19 cellular contexts compared by ENCODE assay signal in the genomic region with DNA sequence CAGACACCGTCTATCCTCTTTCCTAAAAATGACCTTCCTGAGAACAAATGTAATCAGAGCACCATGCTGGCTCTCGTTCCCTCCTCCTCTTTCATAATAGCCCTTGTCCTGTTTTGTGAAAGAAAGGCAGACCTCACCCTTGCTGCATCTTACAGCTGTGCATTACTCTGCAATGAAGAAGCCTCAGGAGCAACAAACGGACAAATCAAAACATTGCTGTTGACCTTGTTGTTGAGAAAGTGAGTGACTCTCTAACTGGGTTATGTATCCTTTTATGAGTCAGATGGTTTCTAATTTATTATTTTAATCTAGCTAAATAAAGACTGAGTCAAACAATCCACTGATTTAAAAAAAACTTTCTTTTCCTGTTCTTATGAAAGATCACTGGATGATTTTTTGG.
DNase-seq lines count a peak whose midpoint lies in the region; FAIRE-seq and TF ChIP-seq lines count a peak whose summit lies in the region.
"Had no signal": no experiment of that assay in that cellular context is flagged by ENCODE, and none has a peak within 500 bp of the region (broad histone marks: within the 10 kb centered on the region; RNA-seq: fewer than 3 reads in every experiment).

No MANE protein-coding gene starts in this region.

- peak; percentile 4 for FAIRE-seq in HTR-8/SVneo (lab: Jason Lieb, UNC)

- no TSS peak for BruUV-seq in OCI-LY7 (replicated peaks; lab: Mats Ljungman, UMichigan)

- CTCF ChIA-PET in AG04450 (lab: Charles Lee) (no interaction called here), GM10248 (lab: Yijun Ruan, JAX) (no interaction called here), OCI-LY7 (lab: Charles Lee; ENCODE audit: unreplicated experiment) (no interaction called here)
- CTCF ChIA-PET in CD8-positive, alpha-beta memory T cell (lab: Charles Lee), result no interaction called here

- DNase-seq in AG04450 (ENCODE audit: low read depth, low spot score) (peak; percentile 3), HTR-8/SVneo (ENCODE audit: insufficient read length, low spot score) (no peak), cardiac fibroblast (ENCODE audit: low read depth in 2 of 2) (peak; percentile 69 to 97), kidney epithelial cell (ENCODE audit: low read depth) (peak; percentile 18), GM10266 (ENCODE audit: extremely low spot score) (no peak), GM10248 (ENCODE audit: extremely low spot score) (no peak), OCI-LY7 (ENCODE audit: low spot score) (no peak)
- DNase-seq in CD8-positive, alpha-beta memory T cell, result no peak
- DNase-seq: activated CD8-positive, alpha-beta T cell treated with anti-CD3 and anti-CD28 coated beads for 36 hours; aorta; DMS153; H9; NCI-H1105; NCI-H345; right cardiac atrium; SIG-M5; stimulated activated CD4-positive, alpha-beta T cell treated with anti-CD3 and anti-CD28 coated beads, Interleukin-4, amount 100 ng/mL, for 24 hours; thyroid gland had no signal

- peaks cover 0 to 3% (median 0%) of the 10 kb centered on the region in 5 donors for H3K9me3 Mint-ChIP-seq in CD8-positive, alpha-beta memory T cell
- H3K9me3 Mint-ChIP-seq: activated CD8-positive, alpha-beta T cell treated with anti-CD3 and anti-CD28 coated beads for 36 hours; H9 had no signal

- H3K4me3 ChIP-seq in AG04450 (ENCODE audit: low read depth, low read length), result no peak overlapping the region
- H3K4me3 ChIP-seq in cardiac fibroblast (replicated peaks in 1 of 2; ENCODE audit: low read depth in 2 of 2, low read length in 2 of 2), result no peak overlapping the region
- no peak overlapping the region for H3K4me3 ChIP-seq in kidney epithelial cell (ENCODE audit: low read depth, low read length)
- H3K4me3 ChIP-seq in CD8-positive, alpha-beta memory T cell (ENCODE audit: low read length), result no peak overlapping the region
- no peak overlapping the region for H3K4me3 ChIP-seq in OCI-LY7 (ENCODE audit: low read depth, low read length, poor library complexity, severe bottlenecking)
- H3K4me3 ChIP-seq: BLaER1, thyroid gland had no signal

- H3K79me2 ChIP-seq in OCI-LY7 (ENCODE audit: insufficient read depth, low read depth, low read length), result no peaks in the 10 kb centered on the region

- H3K9me3 ChIP-seq in AG04450 (ENCODE audit: control insufficient read depth, insufficient read depth, low read length) (no peaks in the 10 kb centered on the region), OCI-LY7 (ENCODE audit: low read length) (no peaks in the 10 kb centered on the region)
- no peaks in the 10 kb centered on the region for H3K9me3 ChIP-seq in CD8-positive, alpha-beta memory T cell (ENCODE audit: low read length)
- H3K9me3 ChIP-seq: BLaER1, thyroid gland had no signal

- H3K4me1 Mint-ChIP-seq in CD8-positive, alpha-beta memory T cell, result no peaks in the 10 kb centered on the region

- no peak overlapping the region for H3K4me3 Mint-ChIP-seq in CD8-positive, alpha-beta memory T cell
- H3K4me3 Mint-ChIP-seq: activated CD8-positive, alpha-beta T cell treated with anti-CD3 and anti-CD28 coated beads for 36 hours; H9 had no signal

- H3K27me3 ChIP-seq in AG04450 (ENCODE audit: control insufficient read depth, insufficient read depth, low read length), result no peaks in the 10 kb centered on the region
- no peaks in the 10 kb centered on the region for H3K27me3 ChIP-seq in kidney epithelial cell (ENCODE audit: control insufficient read depth, insufficient read depth, low read length)
- no peaks in the 10 kb centered on the region for H3K27me3 ChIP-seq in CD8-positive, alpha-beta memory T cell (ENCODE audit: insufficient read depth, low read length, poor library complexity, severe bottlenecking)
- H3K27me3 ChIP-seq: BLaER1, thyroid gland had no signal

- H3K4me1 ChIP-seq in CD8-positive, alpha-beta memory T cell (ENCODE audit: insufficient read depth, low read length), result no peaks in the 10 kb centered on the region
- H3K4me1 ChIP-seq in OCI-LY7 (ENCODE audit: insufficient read depth, low read length, poor library complexity, severe bottlenecking), result no peaks in the 10 kb centered on the region
- H3K4me1 ChIP-seq: BLaER1, thyroid gland had no signal

- no peaks in the 10 kb centered on the region for H4K20me1 ChIP-seq in OCI-LY7 (ENCODE audit: insufficient read depth, low read length)
- H4K20me1 ChIP-seq: BLaER1 had no signal

- no peak overlapping the region for H3K27ac Mint-ChIP-seq in CD8-positive, alpha-beta memory T cell
- H3K27ac Mint-ChIP-seq: activated CD8-positive, alpha-beta T cell treated with anti-CD3 and anti-CD28 coated beads for 36 hours; H9 had no signal

- peaks cover 7 to 15% of the 10 kb centered on the region in 2 donors for H3K27me3 Mint-ChIP-seq in CD8-positive, alpha-beta memory T cell

- H3K27ac ChIP-seq in AG04450 (ENCODE audit: low read depth, low read length), result no peak overlapping the region
- H3K27ac ChIP-seq in CD8-positive, alpha-beta memory T cell (ENCODE audit: low read depth, low read length), result no peak overlapping the region
- no peak overlapping the region for H3K27ac ChIP-seq in OCI-LY7 (ENCODE audit: low read depth, low read length, poor library complexity, severe bottlenecking)
- H3K27ac ChIP-seq: BLaER1, thyroid gland had no signal

- no peak overlapping the region for H3K4me2 ChIP-seq in OCI-LY7 (ENCODE audit: low read length)
- H3K4me2 ChIP-seq: BLaER1 had no signal

- TF ChIP-seq CTCF in AG04450 (IDR thresholded peaks at IDR 0.05; ENCODE audit: low read depth, low read length), result no peak
- TF ChIP-seq CTCF in cardiac fibroblast (IDR thresholded peaks at IDR 0.05; ENCODE audit: low read depth, low read length), result no peak
- TF ChIP-seq CTCF in kidney epithelial cell (IDR thresholded peaks at IDR 0.05; ENCODE audit: insufficient read depth, low read length, poor library complexity, severe bottlenecking), result no peak
- TF ChIP-seq CTCF in GM10266 (IDR thresholded peaks at IDR 0.05; ENCODE audit: control insufficient read depth, insufficient read depth, low read depth, missing control alignments), result no peak
- no peak for TF ChIP-seq CTCF in GM10248 (IDR thresholded peaks at IDR 0.05; ENCODE audit: control extremely low read depth, extremely low read depth, low read depth, missing control alignments)
- TF ChIP-seq CTCF in OCI-LY7 (conservative IDR thresholded peaks at IDR 0.05; ENCODE audit: low read length), result no peak

- no peaks in the 10 kb centered on the region for H3K36me3 Mint-ChIP-seq in CD8-positive, alpha-beta memory T cell

- H2AFZ ChIP-seq in OCI-LY7 (ENCODE audit: low read length), result no peak overlapping the region

- intact Hi-C loops in OCI-LY7 (cut with micrococcal nuclease; ENCODE audit: unreplicated experiment), result no loop called here

- no peaks in the 10 kb centered on the region for H3K9me2 ChIP-seq in OCI-LY7 (ENCODE audit: insufficient read depth, low read length)

- H3K36me3 ChIP-seq in kidney epithelial cell (ENCODE audit: control insufficient read depth, insufficient read depth, low read length) (no peaks in the 10 kb centered on the region), OCI-LY7 (ENCODE audit: insufficient read depth, low read length) (no peaks in the 10 kb centered on the region)
- H3K36me3 ChIP-seq in CD8-positive, alpha-beta memory T cell (ENCODE audit: insufficient read depth, low read length), result no peaks in the 10 kb centered on the region
- H3K36me3 ChIP-seq: BLaER1, thyroid gland had no signal

- POLR2A ChIA-PET in AG04450 (lab: Yijun Ruan, JAX) (no interaction called here), GM10248 (lab: Yijun Ruan, JAX) (no interaction called here), OCI-LY7 (lab: Charles Lee) (interaction anchor here (0.6 kb wide), 1 partner anchor 215 kb away, joined by 3 read pairs; a partner anchor contains a TSS)
- POLR2A ChIA-PET in CD8-positive, alpha-beta memory T cell (lab: Charles Lee), result no interaction called here

Comparison
In these comparisons a context has a peak if more than half of its experiments do, and no peak if none do; other contexts are left out.
1. DNase-seq: peak in AG04450 (single experiment), cardiac fibroblast (2 of 2) and kidney epithelial cell (single experiment); none in HTR-8/SVneo (single experiment), GM10266 (single experiment), CD8-positive, alpha-beta memory T cell (0 of 5), GM10248 (single experiment) and OCI-LY7 (single experiment).